ENCODE assay signal across 8 cellular contexts in the genomic region with DNA sequence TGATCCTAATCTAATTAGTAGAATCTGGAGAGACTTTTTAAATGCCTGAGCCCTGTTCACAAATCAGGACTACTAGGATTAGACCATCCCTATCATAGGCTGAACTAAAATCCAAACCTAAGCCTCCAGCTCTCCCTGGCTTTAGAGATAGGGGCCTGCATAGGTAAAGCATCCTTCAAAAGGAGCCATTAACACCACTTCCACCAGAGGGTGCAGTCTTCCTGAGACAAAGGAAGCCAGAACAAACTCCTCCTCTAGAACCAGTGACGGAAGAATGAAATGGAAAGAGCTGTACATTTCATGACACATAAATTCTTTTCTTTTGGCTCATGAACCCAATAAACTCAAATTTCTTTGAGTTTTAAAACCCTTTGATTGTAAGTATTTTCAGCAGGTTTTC.
DNase-seq lines count a peak whose midpoint lies in the region; ATAC-seq and TF ChIP-seq lines count a peak whose summit lies in the region.

No MANE protein-coding gene starts in this region.

- ATAC-seq in HG02938 (IDR thresholded peaks at IDR 0.05; ENCODE audit: unreplicated experiment): peak; percentile 80
- no peak for ATAC-seq in GM18907 (IDR thresholded peaks at IDR 0.05; ENCODE audit: unreplicated experiment)

- H3K36me3 ChIP-seq in SU-DHL-6 (ENCODE audit: low read length): no peaks in the 10 kb centered on the region
- H3K36me3 ChIP-seq in iPS DF 6.9 (ENCODE audit: control insufficient read depth, insufficient read depth, low read length): no peaks in the 10 kb centered on the region

- peak; percentile 60 for TF ChIP-seq CTCF in SU-DHL-6 (IDR thresholded peaks at IDR 0.05; ENCODE audit: insufficient read depth, low read length, poor library complexity, severe bottlenecking)

- H3K27me3 ChIP-seq in SU-DHL-6 (ENCODE audit: low read length) (no peaks in the 10 kb centered on the region), iPS DF 6.9 (ENCODE audit: control insufficient read depth, insufficient read depth, low read length) (no peaks in the 10 kb centered on the region)

- no peaks in the 10 kb centered on the region for H3K4me1 ChIP-seq in iPS DF 6.9 (ENCODE audit: control insufficient read depth, insufficient read depth, low read length)

- H3K9me3 ChIP-seq in SU-DHL-6 (ENCODE audit: insufficient read depth, low read length) (no peaks in the 10 kb centered on the region), iPS DF 6.9 (ENCODE audit: control insufficient read depth, insufficient read depth, low read length) (no peaks in the 10 kb centered on the region)

- DNase-seq in activated CD4-positive, alpha-beta T cell treated with anti-CD3 and anti-CD28 coated beads for 48 hours: peak; percentile 14
- DNase-seq in activated CD4-positive, alpha-beta T cell treated with anti-CD3 and anti-CD28 coated beads, Interleukin-2, amount 50 U/mL, for 1 hour: no peak
- DNase-seq in NCI-H1417 (lab: John Stamatoyannopoulos, UW) (peak; percentile 46 to 87 (median 66)), iPS DF 6.9 (ENCODE audit: low read depth, low spot score) (peak; percentile 54)
- DNase-seq in activated CD4-positive, CD25-positive, alpha-beta regulatory T cell treated with anti-CD3 and anti-CD28 coated beads, Interleukin-2, amount 50 U/mL, for 72 hours: no peak

- no peak overlapping the region for H3K9ac ChIP-seq in SU-DHL-6 (ENCODE audit: low read length)

- H4K20me1 ChIP-seq in SU-DHL-6 (ENCODE audit: low read depth, low read length): no peaks in the 10 kb centered on the region

- H3K4me3 ChIP-seq in SU-DHL-6 (ENCODE audit: insufficient read depth, low read length, poor library complexity, severe bottlenecking): no peak overlapping the region
- H3K4me3 ChIP-seq in iPS DF 6.9 (ENCODE audit: low read length): no peak overlapping the region

- peak overlapping the region; percentile 61 for H2AFZ ChIP-seq in SU-DHL-6 (ENCODE audit: low read depth, low read length, severe bottlenecking)

- H3K27ac ChIP-seq in SU-DHL-6 (ENCODE audit: low read depth, low read length): no peak overlapping the region
- H3K27ac ChIP-seq in iPS DF 6.9 (ENCODE audit: low read length): no peak overlapping the region

- H3K4me2 ChIP-seq in SU-DHL-6 (ENCODE audit: low read depth, low read length, poor library complexity, severe bottlenecking): no peak overlapping the region

- no peaks in the 10 kb centered on the region for H3K79me2 ChIP-seq in SU-DHL-6 (ENCODE audit: insufficient read depth, low read length)

- H3K9me2 ChIP-seq in SU-DHL-6 (replicated peaks; ENCODE audit: insufficient read depth, low read length): no peaks in the 10 kb centered on the region

- no CpG with 5 or more reads among the region's 1 CpG for WGBS in iPS DF 6.9 (ENCODE audit: insufficient coverage, insufficient read length)

- no peaks in the 10 kb centered on the region for H3F3A ChIP-seq in SU-DHL-6 (ENCODE audit: insufficient read depth)

Comparison
In these comparisons a context has a peak if more than half of its experiments do, and no peak if none do; other contexts are left out.
1. DNase-seq: peak in activated CD4-positive, alpha-beta T cell treated with anti-CD3 and anti-CD28 coated beads for 48 hours (single experiment), NCI-H1417 (3 of 3) and iPS DF 6.9 (single experiment); none in activated CD4-positive, alpha-beta T cell treated with anti-CD3 and anti-CD28 coated beads, Interleukin-2, amount 50 U/mL, for 1 hour (single experiment) and activated CD4-positive, CD25-positive, alpha-beta regulatory T cell treated with anti-CD3 and anti-CD28 coated beads, Interleukin-2, amount 50 U/mL, for 72 hours (single experiment).